Comparison of ENCODE assay signal across 7 cellular contexts in genomic region chr15:28728061-28728460, GRCh38. TPM values are rescaled to one million over a fixed set of nuclear protein-coding genes. Genes with fewer than 3 reads are reported as not detected.
A peak's percentile ranks its signal among the peaks of the same experiment; 100 is the strongest.
DNase-seq lines count a peak whose midpoint lies in the region; ATAC-seq and TF ChIP-seq lines count a peak whose summit lies in the region.
"Not testable (repeated sequence)": the region's sequence is repeated elsewhere in the genome, so short reads cannot be mapped to it uniquely, and the experiment has no call there.

No MANE protein-coding gene starts in this region.

- H3K9me3 Mint-ChIP-seq in T-cell; activated T-cell treated with anti-CD3 and anti-CD28 coated beads, Interleukin-2, amount 50 U/mL, for 24 hours; endothelial cell (ENCODE audit: unreplicated experiment); nephron: not testable (repeated sequence)

- CTCF ChIA-PET in T-cell (lab: Charles Lee): not testable (repeated sequence)

- DNase-seq in G401 (ENCODE audit: low spot score): peak; percentile 37
- peak; percentile 1 for DNase-seq in LoVo (ENCODE audit: low spot score)
- peak; percentile 58 for DNase-seq in NCI-H526 treated with DMSO at 0.1 percent for 48 hours (lab: John Stamatoyannopoulos, UW)
- DNase-seq in T-cell: peak in 29 of 34 experiments; percentile 7 to 52 (median 29)
- DNase-seq in activated T-cell treated with anti-CD3 and anti-CD28 coated beads, Interleukin-2, amount 50 U/mL, for 24 hours: peak; percentile 38
- peak; percentile 17 for DNase-seq in endothelial cell (ENCODE audit: low spot score)

- H3K4me3 Mint-ChIP-seq in T-cell; endothelial cell (ENCODE audit: unreplicated experiment); nephron: not testable (repeated sequence)
- H3K4me3 Mint-ChIP-seq in activated T-cell treated with anti-CD3 and anti-CD28 coated beads, Interleukin-2, amount 50 U/mL, for 24 hours: peak overlapping the region; percentile 16

- peak in 1 of 4 experiments; percentile 48 for ATAC-seq in T-cell (replicated peaks in 1 of 4)

- H3K27me3 Mint-ChIP-seq in T-cell; activated T-cell treated with anti-CD3 and anti-CD28 coated beads, Interleukin-2, amount 50 U/mL, for 24 hours; endothelial cell (ENCODE audit: unreplicated experiment); nephron (ENCODE audit: low read depth): not testable (repeated sequence)

- not testable (repeated sequence) for H3K27ac Mint-ChIP-seq in T-cell; activated T-cell treated with anti-CD3 and anti-CD28 coated beads, Interleukin-2, amount 50 U/mL, for 24 hours; endothelial cell (ENCODE audit: unreplicated experiment)
- peak overlapping the region in 2 of 3 experiments; percentile 48 to 70 for H3K27ac Mint-ChIP-seq in nephron

- in situ Hi-C loops in G401 (cut with HindIII; ENCODE audit: low sequenced_read_pairs): not testable (repeated sequence)

- not testable (repeated sequence) for TF ChIP-seq CTCF in endothelial cell (IDR thresholded peaks at IDR 0.05; ENCODE audit: unreplicated experiment); nephron (IDR thresholded peaks at IDR 0.05; ENCODE audit: unreplicated experiment in 3 of 3)

- not testable (repeated sequence) for H3K4me1 Mint-ChIP-seq in T-cell; activated T-cell treated with anti-CD3 and anti-CD28 coated beads, Interleukin-2, amount 50 U/mL, for 24 hours (ENCODE audit: low read depth); endothelial cell (ENCODE audit: unreplicated experiment); nephron

- POLR2A ChIA-PET in T-cell (lab: Charles Lee): not testable (repeated sequence)

- not testable (repeated sequence) for H3K36me3 Mint-ChIP-seq in T-cell; activated T-cell treated with anti-CD3 and anti-CD28 coated beads, Interleukin-2, amount 50 U/mL, for 24 hours (ENCODE audit: low read depth); endothelial cell (ENCODE audit: low read depth, unreplicated experiment); nephron (ENCODE audit: low read depth)

RNA-seq across cellular contexts. Expression of gene GOLGA8M, which starts 15.8 kb away (rescaled TPM):
- not detected in 2 replicates for total RNA-seq in G401 (2014; rRNA removed; shearing (Covaris generic))
- 1 to 10 TPM; 1.6 to 4.6 (median 2.2) TPM for total RNA-seq in T-cell
- 1.3 TPM for total RNA-seq in endothelial cell (ENCODE audit: unreplicated experiment)

Comparison
In these comparisons a context has a peak if more than half of its experiments do, and no peak if none do; other contexts are left out.
1. DNase-seq: peak in every context shown above with its lines; median percentile 58 in NCI-H526 treated with DMSO at 0.1 percent for 48 hours; 38 in activated T-cell treated with anti-CD3 and anti-CD28 coated beads, Interleukin-2, amount 50 U/mL, for 24 hours; 37 in G401; 29 in T-cell; 17 in endothelial cell; 1 in LoVo.